ENCODE assay signal across 16 cellular contexts in the genomic region with DNA sequence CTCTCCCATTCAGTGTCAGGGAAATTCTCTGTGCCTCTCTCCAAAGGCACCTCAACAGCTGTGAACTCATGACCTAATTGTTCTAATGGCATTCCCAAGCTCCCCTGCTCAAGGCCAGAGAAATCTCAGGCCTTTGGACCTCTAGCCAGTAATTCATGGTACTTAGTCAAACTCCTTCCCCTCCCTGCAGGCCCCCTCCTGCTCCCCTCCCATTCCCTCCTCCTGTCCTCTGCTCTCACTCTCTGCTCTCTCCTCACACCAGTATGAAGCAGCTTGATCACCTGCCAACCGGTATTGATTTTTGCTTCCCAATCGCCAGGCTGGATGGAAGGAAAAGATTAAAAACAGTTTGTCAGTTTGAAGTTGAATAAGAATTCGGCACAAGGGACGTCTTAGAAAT.
DNase-seq lines count a peak whose midpoint lies in the region; ATAC-seq, FAIRE-seq and TF ChIP-seq lines count a peak whose summit lies in the region.
"Had no signal": no experiment of that assay in that cellular context is flagged by ENCODE, and none has a peak within 500 bp of the region (broad histone marks: within the 10 kb centered on the region; RNA-seq: fewer than 3 reads in every experiment).

No MANE protein-coding gene starts in this region.

- H3K4me1 ChIP-seq in right lobe of liver: no peaks in the 10 kb centered on the region
- H3K4me1 ChIP-seq in HepG2 (ENCODE audit: insufficient read depth, low read length): no peaks in the 10 kb centered on the region
- H3K4me1 ChIP-seq in thyroid gland: no peaks in the 10 kb centered on the region
- H3K4me1 ChIP-seq in sigmoid colon: no peaks in the 10 kb centered on the region
- H3K4me1 ChIP-seq: A549, Caco-2 had no signal

- H3K4me3 Mint-ChIP-seq in activated naive CD8-positive, alpha-beta T cell treated with anti-CD3 and anti-CD28 coated beads for 36 hours: no peak overlapping the region
- H3K4me3 Mint-ChIP-seq: CD14-positive monocyte, H9 had no signal

- no peaks in the 10 kb centered on the region for H3K4me1 Mint-ChIP-seq in activated naive CD8-positive, alpha-beta T cell treated with anti-CD3 and anti-CD28 coated beads for 36 hours
- H3K4me1 Mint-ChIP-seq: CD14-positive monocyte had no signal

- no peaks in the 10 kb centered on the region for H3K79me2 ChIP-seq in HepG2 (ENCODE audit: insufficient read depth, low read length)

- no peak overlapping the region for H3K27ac Mint-ChIP-seq in activated naive CD8-positive, alpha-beta T cell treated with anti-CD3 and anti-CD28 coated beads for 36 hours
- H3K27ac Mint-ChIP-seq: CD14-positive monocyte, H9 had no signal

- H4K20me1 ChIP-seq in HepG2 (ENCODE audit: insufficient read depth, low read length): no peaks in the 10 kb centered on the region

- no peaks in the 10 kb centered on the region for H3K27me3 Mint-ChIP-seq in activated naive CD8-positive, alpha-beta T cell treated with anti-CD3 and anti-CD28 coated beads for 36 hours

- H2AFZ ChIP-seq in HepG2 (ENCODE audit: low read length): no peak overlapping the region

- H3K27me3 ChIP-seq in right lobe of liver (no peaks in the 10 kb centered on the region), HepG2 (ENCODE audit: control insufficient read depth in 1 of 2, insufficient read depth in 2 of 2, low read length in 2 of 2) (no peaks in the 10 kb centered on the region), WERI-Rb-1 (ENCODE audit: insufficient read depth, low read depth, severe bottlenecking) (no peaks in the 10 kb centered on the region), thyroid gland (no peaks in the 10 kb centered on the region), sigmoid colon (no peaks in the 10 kb centered on the region)

- no peak overlapping the region for H3K27ac ChIP-seq in right lobe of liver
- no peak overlapping the region for H3K27ac ChIP-seq in HepG2 (ENCODE audit: extremely low read length, insufficient read depth, low read length)
- no peak overlapping the region for H3K27ac ChIP-seq in WERI-Rb-1
- no peak overlapping the region for H3K27ac ChIP-seq in thyroid gland
- no peak overlapping the region for H3K27ac ChIP-seq in sigmoid colon
- H3K27ac ChIP-seq: A549 had no signal

- peak in 3 of 4 donors; percentile 25 to 58 (median 28) for ATAC-seq in right lobe of liver
- ATAC-seq in HepG2: no peak
- ATAC-seq: A549, PC-3 had no signal

- no peak overlapping the region for H3K9ac ChIP-seq in HepG2 (ENCODE audit: insufficient read depth, low read depth, low read length)
- H3K9ac ChIP-seq: SK-N-SH had no signal

- intact Hi-C loops in right lobe of liver (cut with DNase I): no loop called here
- intact Hi-C loops in HepG2 (cut with micrococcal nuclease; ENCODE audit: unreplicated experiment): no loop called here
- intact Hi-C loops in thyroid gland (cut with DNase I): no loop called here
- intact Hi-C loops in sigmoid colon (cut with DNase I): no loop called here

- TF ChIP-seq POLR2A in right lobe of liver (IDR thresholded peaks at IDR 0.05) (no peak), HepG2 (IDR thresholded peaks at IDR 0.05; ENCODE audit: insufficient read depth in 1 of 2, low read depth in 2 of 2, low read length in 2 of 2) (no peak), thyroid gland (IDR thresholded peaks at IDR 0.05) (no peak), sigmoid colon (IDR thresholded peaks at IDR 0.05) (no peak)

- POLR2A ChIA-PET in HepG2 (lab: Yijun Ruan, JAX): no interaction called here

- no peaks in the 10 kb centered on the region for H3K9me3 ChIP-seq in right lobe of liver
- H3K9me3 ChIP-seq in HepG2 (ENCODE audit: low read length): peaks cover 97% of the 10 kb centered on the region
- peaks cover 2% of the 10 kb centered on the region for H3K9me3 ChIP-seq in WERI-Rb-1 (ENCODE audit: severe bottlenecking)
- no peaks in the 10 kb centered on the region for H3K9me3 ChIP-seq in thyroid gland
- H3K9me3 ChIP-seq in sigmoid colon: no peaks in the 10 kb centered on the region
- H3K9me3 ChIP-seq: A549, Caco-2 had no signal

- TF ChIP-seq CTCF in right lobe of liver (IDR thresholded peaks at IDR 0.05) (no peak), HepG2 (CRISPR knock-in tag; IDR thresholded peaks at IDR 0.05) (no peak), WERI-Rb-1 (IDR thresholded peaks at IDR 0.05; ENCODE audit: low read depth, low read length) (no peak), thyroid gland (IDR thresholded peaks at IDR 0.05) (no peak), sigmoid colon (IDR thresholded peaks at IDR 0.05) (no peak)

- CTCF ChIA-PET in HepG2 (lab: Yijun Ruan, JAX; ENCODE audit: low intra/inter-chr PET ratio, low total read pairs): no interaction called here

- BruUV-seq in HepG2 (replicated peaks; lab: Mats Ljungman, UMichigan): no TSS peak

- DNase-seq in right lobe of liver (peak in 1 of 3 donors; percentile 50), HepG2 (ENCODE audit: low spot score) (no peak), WERI-Rb-1 (peak; percentile 77), mucosa of gallbladder (ENCODE audit: low spot score) (peak; percentile 58), glomerular visceral epithelial cell (ENCODE audit: extremely low spot score) (no peak), thyroid gland (no peak), sigmoid colon (no peak)
- no peak for DNase-seq in activated naive CD8-positive, alpha-beta T cell treated with anti-CD3 and anti-CD28 coated beads for 36 hours
- DNase-seq: Caco-2, H9, NCI-H1417 treated with DMSO at 0.1 percent for 48 hours, NCI-H526, PC-3, SK-N-SH had no signal

- H3K9me3 Mint-ChIP-seq in activated naive CD8-positive, alpha-beta T cell treated with anti-CD3 and anti-CD28 coated beads for 36 hours: peaks cover 10% of the 10 kb centered on the region

- H3K36me3 Mint-ChIP-seq in activated naive CD8-positive, alpha-beta T cell treated with anti-CD3 and anti-CD28 coated beads for 36 hours: no peaks in the 10 kb centered on the region
- H3K36me3 Mint-ChIP-seq: CD14-positive monocyte had no signal

- H3K4me3 ChIP-seq in right lobe of liver (no peak overlapping the region), HepG2 (replicated peaks in 1 of 3; ENCODE audit: insufficient read depth in 1 of 3, low read depth in 2 of 3, low read length in 3 of 3) (no peak overlapping the region), WERI-Rb-1 (ENCODE audit: low read depth, low read length) (no peak overlapping the region), thyroid gland (replicated peaks in 1 of 3) (no peak overlapping the region), sigmoid colon (no peak overlapping the region)
- H3K4me3 ChIP-seq: A549 had no signal

- no peak for TF ChIP-seq RAD21 in HepG2 (CRISPR knock-in tag; IDR thresholded peaks at IDR 0.05)

- no peaks in the 10 kb centered on the region for H3K36me3 ChIP-seq in right lobe of liver
- H3K36me3 ChIP-seq in HepG2 (replicated peaks in 1 of 2; ENCODE audit: control insufficient read depth in 1 of 2, insufficient read depth in 2 of 2, low read length in 2 of 2): no peaks in the 10 kb centered on the region
- no peaks in the 10 kb centered on the region for H3K36me3 ChIP-seq in WERI-Rb-1
- H3K36me3 ChIP-seq in thyroid gland: no peaks in the 10 kb centered on the region
- no peaks in the 10 kb centered on the region for H3K36me3 ChIP-seq in sigmoid colon

- in situ Hi-C loops in HepG2 (cut with HindIII; ENCODE audit: extremely low pct_ligation_motif_present, low pct_unique_long_range_greater_than_20kb): no loop called here

- H3K4me2 ChIP-seq in HepG2 (ENCODE audit: low read depth, low read length): no peak overlapping the region
- H3K4me2 ChIP-seq: A549, SK-N-SH had no signal

- TF ChIP-seq EP300 in HepG2 (IDR thresholded peaks at IDR 0.05; ENCODE audit: low read depth in 2 of 2, low read length in 2 of 2) (no peak), HepG2 (CRISPR knock-in tag; IDR thresholded peaks at IDR 0.05; ENCODE audit: borderline replicate concordance) (no peak), sigmoid colon (IDR thresholded peaks at IDR 0.05) (no peak)

- WGBS in right lobe of liver (ENCODE audit: insufficient coverage, low coverage, low lambda C conversion rate, missing lambda C conversion rate): 19% methylated on average over 4 of the region's 4 CpGs
- WGBS in HepG2 (ENCODE audit: low lambda C conversion rate): 2% methylated on average over 4 of the region's 4 CpGs
- 40 to 47% methylated on average over 4 of the region's 4 CpGs for WGBS in thyroid gland, 2 donors
- WGBS in sigmoid colon, 2 donors: 52 to 81% methylated on average over 4 of the region's 4 CpGs

- no peak for FAIRE-seq in HepG2 (lab: Jason Lieb, UNC)
- FAIRE-seq: A549 had no signal

TF ChIP-seq in HepG2, 621 proteins besides CTCF, POLR2A, EP300 and RAD21:
- TF ChIP-seq ZNF317 (CRISPR knock-in tag; IDR thresholded peaks at IDR 0.05) (no peak), ZNF224 (CRISPR knock-in tag; IDR thresholded peaks at IDR 0.05) (no peak), ETV5 (CRISPR knock-in tag; IDR thresholded peaks at IDR 0.05; ENCODE audit: borderline replicate concordance) (no peak)

Comparison
In these comparisons a context has a peak if more than half of its experiments do, and no peak if none do; other contexts are left out.
1. DNase-seq: peak in WERI-Rb-1 (single experiment) and mucosa of gallbladder (single experiment); none in HepG2 (single experiment), activated naive CD8-positive, alpha-beta T cell treated with anti-CD3 and anti-CD28 coated beads for 36 hours (single experiment), glomerular visceral epithelial cell (single experiment), thyroid gland (0 of 2) and sigmoid colon (single experiment).